In the genomic region with DNA sequence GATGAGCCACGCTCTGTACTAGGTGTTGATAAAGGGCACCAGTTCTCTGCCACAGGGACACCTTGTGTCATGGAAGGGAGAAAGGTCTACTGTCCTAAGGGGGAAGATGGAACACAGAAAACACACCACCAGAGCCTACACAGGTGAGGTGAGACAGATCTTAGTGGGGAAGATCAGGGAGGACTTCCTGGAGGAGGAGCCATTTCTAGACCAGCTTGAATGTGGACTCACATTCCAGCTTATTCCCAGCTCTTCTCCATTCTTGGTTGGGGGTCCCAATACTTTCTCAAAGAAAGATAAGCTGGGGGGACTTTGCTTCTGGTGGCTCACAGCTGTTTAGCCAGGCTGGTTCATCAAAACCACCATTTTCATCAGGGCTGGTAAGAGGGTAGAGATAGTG, we compare ENCODE assay signal across 25 cellular contexts. TPM values are rescaled to one million over a fixed set of nuclear protein-coding genes. Genes with fewer than 3 reads are reported as not detected.
DNase-seq lines count a peak whose midpoint lies in the region; ATAC-seq, FAIRE-seq and TF ChIP-seq lines count a peak whose summit lies in the region.
"Had no signal": no experiment of that assay in that cellular context is flagged by ENCODE, and none has a peak within 500 bp of the region (broad histone marks: within the 10 kb centered on the region; RNA-seq: fewer than 3 reads in every experiment).

No MANE protein-coding gene starts in this region.

- peak overlapping the region; percentile 91 for H3K4me3 Mint-ChIP-seq in T-helper 2 cell treated with Interferon-gamma antibody and Interleukin-4, amounts not matched to agents 5 μg/mL and 100 μg/mL, for 36 hours
- peak overlapping the region; percentile 60 to 68 for H3K4me3 Mint-ChIP-seq in stimulated activated naive CD8-positive, alpha-beta T cell treated with anti-CD3 and anti-CD28 coated beads, Interleukin-15, amount 100 ng/mL, for 72 hours
- H3K4me3 Mint-ChIP-seq: endodermal cell, memory B cell had no signal

- intact Hi-C loops in HepG2 (cut with micrococcal nuclease; ENCODE audit: unreplicated experiment) (no loop called here), right lobe of liver (cut with DNase I) (no loop called here), K562 (cut with micrococcal nuclease) (no loop called here), lower lobe of right lung (cut with DNase I) (no loop called here)

- H3K9me3 Mint-ChIP-seq in T-helper 2 cell treated with Interferon-gamma antibody and Interleukin-4, amounts not matched to agents 5 μg/mL and 100 μg/mL, for 36 hours = no peaks in the 10 kb centered on the region
- no peaks in the 10 kb centered on the region for H3K9me3 Mint-ChIP-seq in stimulated activated naive CD8-positive, alpha-beta T cell treated with anti-CD3 and anti-CD28 coated beads, Interleukin-15, amount 100 ng/mL, for 72 hours
- H3K9me3 Mint-ChIP-seq: endodermal cell, IgD-negative memory B cell, memory B cell had no signal

- no peaks in the 10 kb centered on the region for H3K27me3 Mint-ChIP-seq in T-helper 2 cell treated with Interferon-gamma antibody and Interleukin-4, amounts not matched to agents 5 μg/mL and 100 μg/mL, for 36 hours (ENCODE audit: low read depth)
- no peaks in the 10 kb centered on the region for H3K27me3 Mint-ChIP-seq in stimulated activated naive CD8-positive, alpha-beta T cell treated with anti-CD3 and anti-CD28 coated beads, Interleukin-15, amount 100 ng/mL, for 72 hours
- H3K27me3 Mint-ChIP-seq: IgD-negative memory B cell had no signal

- H2AFZ ChIP-seq in HepG2 (ENCODE audit: low read length) (no peak overlapping the region), K562 (ENCODE audit: low read depth, low read length) (no peak overlapping the region)

- H3K79me2 ChIP-seq in HepG2 (ENCODE audit: insufficient read depth, low read length) (no peaks in the 10 kb centered on the region), K562 (ENCODE audit: control insufficient read depth, insufficient read depth, low read length) (no peaks in the 10 kb centered on the region)

- H3K4me1 ChIP-seq in HepG2 (ENCODE audit: insufficient read depth, low read length) (no peaks in the 10 kb centered on the region), right lobe of liver (no peaks in the 10 kb centered on the region), K562 (replicated peaks in 1 of 2; ENCODE audit: control insufficient read depth in 2 of 2, insufficient read depth in 2 of 2, low read length in 2 of 2) (peaks cover 0 to 8% of the 10 kb centered on the region in 2 experiments; a peak in 1 of 5 replicates), lower lobe of right lung (no peaks in the 10 kb centered on the region)
- H3K4me1 ChIP-seq: testis, vagina had no signal

- TF ChIP-seq EP300 in HepG2 (IDR thresholded peaks at IDR 0.05; ENCODE audit: low read depth in 2 of 2, low read length in 2 of 2) = no peak
- no peak for TF ChIP-seq EP300 in HepG2 (CRISPR knock-in tag; IDR thresholded peaks at IDR 0.05; ENCODE audit: borderline replicate concordance)
- TF ChIP-seq EP300 in K562 (IDR thresholded peaks at IDR 0.05; ENCODE audit: low read length) = no peak

- H3K9me3 ChIP-seq in HepG2 (ENCODE audit: low read length) = no peaks in the 10 kb centered on the region
- no peaks in the 10 kb centered on the region for H3K9me3 ChIP-seq in right lobe of liver
- H3K9me3 ChIP-seq in K562 (replicated peaks; ENCODE audit: control insufficient read depth, insufficient read depth, low read depth, low read length) = no peaks in the 10 kb centered on the region
- no peaks in the 10 kb centered on the region for H3K9me3 ChIP-seq in lower lobe of right lung
- H3K9me3 ChIP-seq: testis, vagina had no signal

- TF ChIP-seq RAD21 in HepG2 (CRISPR knock-in tag; IDR thresholded peaks at IDR 0.05) (no peak), K562 (CRISPR knock-in tag; conservative IDR thresholded peaks at IDR 0.05 in 1 of 2, IDR thresholded peaks at IDR 0.05 in 1 of 2) (no peak)

- H3K36me3 ChIP-seq in HepG2 (replicated peaks in 1 of 2; ENCODE audit: control insufficient read depth in 1 of 2, insufficient read depth in 2 of 2, low read length in 2 of 2) (peaks cover 1 to 3% of the 10 kb centered on the region in 2 experiments; a peak in 1 of 5 replicates), right lobe of liver (peaks cover 0 to 12% (median 4%) of the 10 kb centered on the region in 4 donors), K562 (ENCODE audit: control insufficient read depth, insufficient read depth, low read length) (no peaks in the 10 kb centered on the region), lower lobe of right lung (no peaks in the 10 kb centered on the region)
- H3K36me3 ChIP-seq: vagina had no signal

- BruUV-seq in HepG2 (replicated peaks; lab: Mats Ljungman, UMichigan) = no TSS peak
- no TSS peak for BruUV-seq in K562 (replicated peaks; lab: Mats Ljungman, UMichigan)

- FAIRE-seq in HepG2 (lab: Jason Lieb, UNC) (no peak), K562 (lab: Jason Lieb, UNC) (no peak)
- FAIRE-seq: G401.6 had no signal

- 100% methylated on average over 1 of the region's 1 CpG for WGBS in HepG2 (ENCODE audit: low lambda C conversion rate)
- 100% methylated on average over 1 of the region's 1 CpG for WGBS in right lobe of liver (ENCODE audit: insufficient coverage, low coverage, low lambda C conversion rate, missing lambda C conversion rate)
- WGBS in K562 (ENCODE audit: insufficient coverage, low coverage, missing lambda C conversion rate) = 88% methylated on average over 1 of the region's 1 CpG

- in situ Hi-C loops in HepG2 (cut with HindIII; ENCODE audit: extremely low pct_ligation_motif_present, low pct_unique_long_range_greater_than_20kb) (no loop called here), K562 (cut with MboI) (no loop called here)

- H3K27me3 ChIP-seq in HepG2 (ENCODE audit: control insufficient read depth in 1 of 2, insufficient read depth in 2 of 2, low read length in 2 of 2) (no peaks in the 10 kb centered on the region), right lobe of liver (no peaks in the 10 kb centered on the region), K562 (ENCODE audit: control insufficient read depth in 2 of 2, insufficient read depth in 2 of 2, low read length in 2 of 2) (no peaks in the 10 kb centered on the region), lower lobe of right lung (ENCODE audit: low read depth) (no peaks in the 10 kb centered on the region)
- H3K27me3 ChIP-seq: testis, vagina had no signal

- TF ChIP-seq POLR2A in HepG2 (IDR thresholded peaks at IDR 0.05; ENCODE audit: insufficient read depth in 1 of 2, low read depth in 2 of 2, low read length in 2 of 2) (no peak), right lobe of liver (IDR thresholded peaks at IDR 0.05) (no peak), K562 (conservative IDR thresholded peaks at IDR 0.05) (no peak)

- no peak for ATAC-seq in HepG2
- no peak for ATAC-seq in right lobe of liver
- no peak for ATAC-seq in K562
- ATAC-seq in stimulated activated naive CD8-positive, alpha-beta T cell treated with anti-CD3 and anti-CD28 coated beads, Interleukin-15, amount 100 ng/mL, for 72 hours = no peak
- no peak for ATAC-seq in lower lobe of right lung
- ATAC-seq: right cardiac atrium had no signal

- H3K4me3 ChIP-seq in HepG2 (replicated peaks in 1 of 3; ENCODE audit: insufficient read depth in 1 of 3, low read depth in 2 of 3, low read length in 3 of 3) (no peak overlapping the region), right lobe of liver (no peak overlapping the region), K562 (no peak overlapping the region), lower lobe of right lung (no peak overlapping the region)
- H3K4me3 ChIP-seq: testis, vagina had no signal

- H3K27ac ChIP-seq in HepG2 (ENCODE audit: extremely low read length, insufficient read depth, low read length) (no peak overlapping the region), right lobe of liver (no peak overlapping the region), K562 (ENCODE audit: extremely low read depth, low read depth, low read length) (no peak overlapping the region), lower lobe of right lung (no peak overlapping the region)
- H3K27ac ChIP-seq: testis, vagina, VCaP had no signal

- DNase-seq in T-helper 2 cell treated with Interferon-gamma antibody and Interleukin-4, amounts not matched to agents 5 μg/mL and 100 μg/mL, for 36 hours (ENCODE audit: low spot score) = no peak
- DNase-seq in T-helper 2 cell (no peak), HepG2 (ENCODE audit: low spot score) (no peak), right lobe of liver (no peak), K562 (ENCODE audit: extremely low read depth in 1 of 4, low spot score in 3 of 4) (no peak), lower lobe of right lung (no peak), AML-193 (lab: John Stamatoyannopoulos, UW) (no peak)
- DNase-seq in stimulated activated naive CD8-positive, alpha-beta T cell treated with anti-CD3 and anti-CD28 coated beads, Interleukin-15, amount 100 ng/mL, for 72 hours = no peak
- DNase-seq: 8988T, DMS 273 treated with DMSO at 0.1 percent for 48 hours, endodermal cell, NCI-H146, OCI-M1, SHP77, testis had no signal

- H3K4me1 Mint-ChIP-seq in T-helper 2 cell treated with Interferon-gamma antibody and Interleukin-4, amounts not matched to agents 5 μg/mL and 100 μg/mL, for 36 hours (ENCODE audit: low read depth) = peaks cover 31% of the 10 kb centered on the region
- H3K4me1 Mint-ChIP-seq in stimulated activated naive CD8-positive, alpha-beta T cell treated with anti-CD3 and anti-CD28 coated beads, Interleukin-15, amount 100 ng/mL, for 72 hours = peaks cover 24% of the 10 kb centered on the region
- H3K4me1 Mint-ChIP-seq: IgD-negative memory B cell, memory B cell had no signal

- POLR2A ChIA-PET in HepG2 (lab: Yijun Ruan, JAX) (no interaction called here), K562 (lab: Yijun Ruan, JAX) (no interaction called here)

- no peak for TF ChIP-seq CTCF in HepG2 (CRISPR knock-in tag; IDR thresholded peaks at IDR 0.05)
- no peak for TF ChIP-seq CTCF in right lobe of liver (IDR thresholded peaks at IDR 0.05)
- no peak for TF ChIP-seq CTCF in K562 (IDR thresholded peaks at IDR 0.05 in 2 of 3, conservative IDR thresholded peaks at IDR 0.05 in 1 of 3; ENCODE audit: insufficient read depth in 2 of 3, low read depth in 1 of 3, low read length in 3 of 3)
- TF ChIP-seq CTCF in lower lobe of right lung (IDR thresholded peaks at IDR 0.05) = no peak

- CTCF ChIA-PET in HepG2 (lab: Yijun Ruan, JAX; ENCODE audit: low intra/inter-chr PET ratio, low total read pairs) (no interaction called here), K562 (lab: Yijun Ruan, JAX; ENCODE audit: low intra/inter-chr PET ratio) (no interaction called here)

- H4K20me1 ChIP-seq in HepG2 (ENCODE audit: insufficient read depth, low read length) (no peaks in the 10 kb centered on the region), K562 (replicated peaks; ENCODE audit: control insufficient read depth, insufficient read depth, low read length) (peaks cover 3% of the 10 kb centered on the region; the same call in 1 of the 2 replicates)

- H3K9me1 ChIP-seq in K562 (ENCODE audit: control insufficient read depth, insufficient read depth, low read length) = no peaks in the 10 kb centered on the region

- H3K27ac Mint-ChIP-seq in T-helper 2 cell treated with Interferon-gamma antibody and Interleukin-4, amounts not matched to agents 5 μg/mL and 100 μg/mL, for 36 hours = peak overlapping the region; percentile 94
- H3K27ac Mint-ChIP-seq in stimulated activated naive CD8-positive, alpha-beta T cell treated with anti-CD3 and anti-CD28 coated beads, Interleukin-15, amount 100 ng/mL, for 72 hours = peak overlapping the region; percentile 91 to 93
- H3K27ac Mint-ChIP-seq: endodermal cell, memory B cell had no signal

- peaks cover 6% of the 10 kb centered on the region for H3K36me3 Mint-ChIP-seq in T-helper 2 cell treated with Interferon-gamma antibody and Interleukin-4, amounts not matched to agents 5 μg/mL and 100 μg/mL, for 36 hours (ENCODE audit: low read depth)
- H3K36me3 Mint-ChIP-seq: IgD-negative memory B cell had no signal

- no peak overlapping the region for H3K9ac ChIP-seq in HepG2 (ENCODE audit: insufficient read depth, low read depth, low read length)
- no peak overlapping the region for H3K9ac ChIP-seq in K562 (ENCODE audit: insufficient read depth in 1 of 2, low read depth in 2 of 2, low read length in 2 of 2)

- H3K4me2 ChIP-seq in HepG2 (ENCODE audit: low read depth, low read length) (no peak overlapping the region), K562 (ENCODE audit: insufficient read depth, low read length) (no peak overlapping the region)

RNA-seq across cellular contexts. Expression of a gene that starts 36.2 kb away (rescaled TPM):
- total RNA-seq in HepG2 (2016; rRNA removed; fragmentation: Illumina TruSeq; extraction: Trizol) (3.9 and 4.9 TPM in 2 replicates), right lobe of liver (under 1 TPM in 3 of 6 experiments, not detected in 3; 0.25 to 0.49 (median 0.29) TPM), K562 (2014; rRNA removed) (0.20 and 0.32 TPM in 2 replicates), K562 (2014; rRNA removed; fragmentation: Illumina TruSeq; extraction: Trizol) (not detected in 2 replicates), K562 (2015; rRNA removed; fragmentation: Illumina TruSeq; extraction: Trizol) (not detected in 2 replicates), K562 (2021) (0.18 TPM in 1 of 2 replicates, not detected in the other), lower lobe of right lung (not detected)
- 1.4 and 3.6 TPM in 2 replicates for total RNA-seq in HepG2 (2016; cell fraction: cytosol; rRNA removed; fragmentation: Illumina TruSeq; extraction: Trizol; ENCODE audit: low read depth)
- 3.5 and 4.5 TPM in 2 replicates for total RNA-seq in HepG2 (2016; cell fraction: insoluble cytoplasmic fraction; rRNA removed; fragmentation: Illumina TruSeq; extraction: Trizol)
- 3.1 and 4.4 TPM in 2 replicates for total RNA-seq in HepG2 (2016; cell fraction: membrane; rRNA removed; fragmentation: Illumina TruSeq; extraction: Trizol)
- total RNA-seq in HepG2 (2016; cell fraction: nucleus; rRNA removed; fragmentation: Illumina TruSeq; extraction: Trizol) = 2.2 and 2.3 TPM in 2 replicates
- polyA plus RNA-seq in HepG2 (2011; rRNA removed) (0.62 and 0.63 TPM in 2 replicates), K562 (2011; rRNA removed) (0.10 and 0.22 TPM in 2 replicates), K562 (2014; fragmentation: Illumina TruSeq; extraction: Trizol) (not detected in 2 replicates), K562 (2014; fragmentation: Nextera tagmentation; extraction: Ambion mirVana) (not detected), K562 (2014; rRNA removed) (0.21 TPM in 1 of 2 replicates, not detected in the other)
- polyA plus RNA-seq in HepG2 (2011; cell fraction: cytosol; rRNA removed) = 0.30 and 0.45 TPM in 2 replicates
- polyA plus RNA-seq in HepG2 (2011; cell fraction: nucleus; rRNA removed) = 1.3 and 2.0 TPM in 2 replicates
- 0.61 and 0.76 TPM in 2 replicates for polyA plus RNA-seq in HepG2 (2012)
- 1.7 and 2.7 TPM in 2 replicates for polyA plus RNA-seq in HepG2 (2016; cell fraction: cytosol; fragmentation: Illumina TruSeq; extraction: Trizol; ENCODE audit: low read depth)
- 4.2 and 5.5 TPM in 2 replicates for polyA plus RNA-seq in HepG2 (2016; cell fraction: insoluble cytoplasmic fraction; fragmentation: Illumina TruSeq; extraction: Trizol; ENCODE audit: low read depth)
- polyA plus RNA-seq in HepG2 (2016; cell fraction: membrane; fragmentation: Illumina TruSeq; extraction: Trizol; ENCODE audit: low read depth) = 4.4 and 4.5 TPM in 2 replicates
- polyA plus RNA-seq in HepG2 (2016; cell fraction: nucleus; fragmentation: Illumina TruSeq; extraction: Trizol; ENCODE audit: insufficient read depth, low read depth) = 6.4 and 7.2 TPM in 2 replicates
- polyA minus RNA-seq in HepG2 (2011; rRNA and poly(A)+ RNA removed; ENCODE audit: low replicate concordance) = 0.58 TPM in 1 of 2 replicates, not detected in the other
- 0.79 TPM in 1 of 2 replicates, not detected in the other for polyA minus RNA-seq in HepG2 (2011; cell fraction: cytosol; rRNA and poly(A)+ RNA removed)
- polyA minus RNA-seq in HepG2 (2011; cell fraction: nucleus; rRNA and poly(A)+ RNA removed) = 0.64 and 0.87 TPM in 2 replicates
- total RNA-seq in K562 (2011; cell fraction: chromatin; rRNA removed; ENCODE audit: low replicate concordance) = 0.28 TPM in 1 of 2 replicates, not detected in the other
- 0.17 TPM in 1 of 2 replicates, not detected in the other for total RNA-seq in K562 (2011; cell fraction: nucleolus; rRNA removed)
- total RNA-seq in K562 (2011; cell fraction: nucleoplasm; rRNA removed) = not detected in 2 replicates
- 0.07 and 0.16 TPM in 2 replicates for polyA plus RNA-seq in K562 (2011; cell fraction: cytosol; rRNA removed)
- polyA plus RNA-seq in K562 (2011; cell fraction: nucleus; rRNA removed) = 0.11 and 0.21 TPM in 2 replicates
- 0.04 and 0.11 TPM in 2 replicates for polyA plus RNA-seq in K562 (2012)
- not detected in 2 replicates for polyA minus RNA-seq in K562 (2011; rRNA and poly(A)+ RNA removed)
- not detected in 2 replicates for polyA minus RNA-seq in K562 (2011; cell fraction: cytosol; rRNA and poly(A)+ RNA removed)
- 0.27 and 0.33 TPM in 2 replicates for polyA minus RNA-seq in K562 (2011; cell fraction: nucleus; rRNA and poly(A)+ RNA removed)
- total RNA-seq: chondrocyte, myocyte, osteocyte, right cardiac atrium, vagina had no signal
- polyA plus RNA-seq: BJ, IgD-negative memory B cell had no signal
